ENCODE assay signal across 6 cellular contexts in genomic region chr19:43595605-43595998, GRCh38. TPM values are rescaled to one million over a fixed set of nuclear protein-coding genes. Genes with fewer than 3 reads are reported as not detected.
DNase-seq lines count a peak whose midpoint lies in the region; ATAC-seq and TF ChIP-seq lines count a peak whose summit lies in the region.

No MANE protein-coding gene starts in this region.

- intact Hi-C loops in CD8-positive, alpha-beta T cell (cut with DNase I, micrococcal nuclease) = loop anchor here in 1 of 2 experiments (1.0 to 2.0 kb wide), 2 partner anchors 149 to 162 kb away; no protein-coding TSS in a partner anchor
- intact Hi-C loops in sciatic nerve (cut with DNase I) = loop anchor here (10.0 kb wide), 1 partner anchor 59 kb away; no protein-coding TSS in a partner anchor

- H3K9me3 ChIP-seq in CD8-positive, alpha-beta T cell (ENCODE audit: low read length) = no peaks in the 10 kb centered on the region
- H3K9me3 ChIP-seq in effector memory CD4-positive, alpha-beta T cell (ENCODE audit: control insufficient read depth, low read length) = no peaks in the 10 kb centered on the region

- H3K4me3 ChIP-seq in CD8-positive, alpha-beta T cell (ENCODE audit: low read depth, low read length) = peak overlapping the region; percentile 100
- H3K4me3 ChIP-seq in effector memory CD4-positive, alpha-beta T cell (ENCODE audit: insufficient read depth, low read depth, low read length, poor library complexity, severe bottlenecking) = peak overlapping the region; percentile 79

- CTCF ChIA-PET in CD8-positive, alpha-beta T cell (lab: Charles Lee) = interaction anchor here (0.9 to 7.4 kb wide), 16 partner anchors 14 to 160 kb away, joined by 3 to 190 read pairs (median 9); partner anchors contain the start of genes PINLYP, XRCC1 and ZNF575

- peak in 1 of 7 experiments; percentile 25 for DNase-seq in CD8-positive, alpha-beta T cell
- DNase-seq in effector memory CD4-positive, alpha-beta T cell = no peak
- DNase-seq in sciatic nerve (ENCODE audit: low spot score) = no peak

- H3K27me3 ChIP-seq in CD8-positive, alpha-beta T cell (ENCODE audit: insufficient read depth, low read length) = no peaks in the 10 kb centered on the region
- no peaks in the 10 kb centered on the region for H3K27me3 ChIP-seq in effector memory CD4-positive, alpha-beta T cell (replicated peaks; ENCODE audit: control insufficient read depth, insufficient read depth, low read length, poor library complexity, severe bottlenecking)

- peaks cover 30% of the 10 kb centered on the region for H3K4me1 Mint-ChIP-seq in CD8-positive, alpha-beta T cell (ENCODE audit: low read depth)

- no peak for TF ChIP-seq CTCF in CD8-positive, alpha-beta T cell (IDR thresholded peaks at IDR 0.05)

- peaks cover 51% of the 10 kb centered on the region for H3K36me3 Mint-ChIP-seq in CD8-positive, alpha-beta T cell

- H3K27me3 Mint-ChIP-seq in CD8-positive, alpha-beta T cell (ENCODE audit: low read depth) = no peaks in the 10 kb centered on the region

- H3K27ac ChIP-seq in CD8-positive, alpha-beta T cell (ENCODE audit: low read depth, low read length) = peak overlapping the region; percentile 96
- peak overlapping the region; percentile 97 for H3K27ac ChIP-seq in effector memory CD4-positive, alpha-beta T cell (ENCODE audit: insufficient read depth, low read length, poor library complexity, severe bottlenecking)

- peaks cover 33% of the 10 kb centered on the region for H3K4me1 ChIP-seq in CD8-positive, alpha-beta T cell (ENCODE audit: insufficient read depth, low read length)
- H3K4me1 ChIP-seq in effector memory CD4-positive, alpha-beta T cell (ENCODE audit: control insufficient read depth, insufficient read depth, low read length, poor library complexity, severe bottlenecking) = peaks cover 23% of the 10 kb centered on the region

- H3K36me3 ChIP-seq in CD8-positive, alpha-beta T cell (ENCODE audit: insufficient read depth, low read length) = peaks cover 16% of the 10 kb centered on the region
- H3K36me3 ChIP-seq in effector memory CD4-positive, alpha-beta T cell (ENCODE audit: control insufficient read depth, insufficient read depth, low read length) = peaks cover 31% of the 10 kb centered on the region

- H3K9me3 Mint-ChIP-seq in CD8-positive, alpha-beta T cell = no peaks in the 10 kb centered on the region

- ATAC-seq in CD8-positive, alpha-beta T cell = peak; percentile 4
- ATAC-seq in HG03521 (IDR thresholded peaks at IDR 0.05; ENCODE audit: unreplicated experiment) (peak; percentile 0), sciatic nerve (peak; percentile 39), HG03108 (IDR thresholded peaks at IDR 0.05; ENCODE audit: unreplicated experiment) (no peak), GM18858 (IDR thresholded peaks at IDR 0.05; ENCODE audit: unreplicated experiment) (no peak)

- POLR2A ChIA-PET in CD8-positive, alpha-beta T cell (lab: Charles Lee) = interaction anchor here (0.7 to 3.2 kb wide), 12 partner anchors 15 to 92 kb away, joined by 3 to 21 read pairs (median 6); partner anchors contain the start of genes PINLYP, XRCC1, ZNF428 and ZNF575

- H3K27ac Mint-ChIP-seq in CD8-positive, alpha-beta T cell = peak overlapping the region; percentile 100

- peak overlapping the region; percentile 94 for H3K4me3 Mint-ChIP-seq in CD8-positive, alpha-beta T cell

RNA-seq across cellular contexts. Expression of gene IRGQ, which starts 0.3 kb away (rescaled TPM):
- total RNA-seq in CD8-positive, alpha-beta T cell = 10 to 100 TPM; 25.5 to 26.5 TPM
- total RNA-seq in sciatic nerve = 22.2 TPM

RNA-seq across cellular contexts. Expression of gene ZNF576, which starts 0.8 kb away (rescaled TPM):
- total RNA-seq in CD8-positive, alpha-beta T cell = 1 to 10 TPM; 4.9 to 5.2 TPM
- total RNA-seq in sciatic nerve = 14.3 TPM

RNA-seq across cellular contexts. Expression of gene SRRM5, which starts 16.3 kb away (rescaled TPM):
- total RNA-seq in CD8-positive, alpha-beta T cell = under 1 TPM; 0.16 to 0.31 TPM
- total RNA-seq in sciatic nerve = 0.58 TPM

RNA-seq across cellular contexts. Expression of gene PINLYP, which starts 20.0 kb away (rescaled TPM):
- 1 to 10 TPM; 1.1 TPM for total RNA-seq in CD8-positive, alpha-beta T cell
- 8.0 TPM for total RNA-seq in sciatic nerve

RNA-seq across cellular contexts. Expression of gene XRCC1, which starts 20.3 kb away (rescaled TPM):
- total RNA-seq in CD8-positive, alpha-beta T cell = 10 to 100 TPM; 19.8 to 20.7 TPM
- 24.8 TPM for total RNA-seq in sciatic nerve

Comparison
In these comparisons a context has a peak if more than half of its experiments do, and no peak if none do; other contexts are left out.
1. ATAC-seq: peak in CD8-positive, alpha-beta T cell (single experiment), HG03521 (single experiment) and sciatic nerve (single experiment); none in HG03108 (single experiment) and GM18858 (single experiment).